Comparison of ENCODE assay signal across 1 cellular context in genomic region chr6:7062445-7063162, GRCh38.
TF ChIP-seq lines count a peak whose summit lies in the region.

No MANE protein-coding gene starts in this region.

TF ChIP-seq in IMR-90, 13 proteins besides CTCF, POLR2A, EP300 and RAD21:
- no peak for TF ChIP-seq USF2 (IDR thresholded peaks at IDR 0.05; ENCODE audit: low read depth, low read length)
- TF ChIP-seq SMC3 (IDR thresholded peaks at IDR 0.05; ENCODE audit: low read depth, low read length): no peak
- no peak for TF ChIP-seq CEBPB (IDR thresholded peaks at IDR 0.05; ENCODE audit: low read depth, low read length)
- TF ChIP-seq MAFK (IDR thresholded peaks at IDR 0.05; ENCODE audit: low read depth, low read length): no peak
- no peak for TF ChIP-seq RFX5 (IDR thresholded peaks at IDR 0.05; ENCODE audit: low read depth, low read length)
- TF ChIP-seq ELK1 (IDR thresholded peaks at IDR 0.05; ENCODE audit: borderline replicate concordance, low read depth, low read length): no peak
- no peak for TF ChIP-seq RCOR1 (IDR thresholded peaks at IDR 0.05; ENCODE audit: insufficient replicate concordance, low read length)
- TF ChIP-seq NFE2L2 (IDR thresholded peaks at IDR 0.05; ENCODE audit: low read depth, low read length): no peak
- no peak for TF ChIP-seq BHLHE40 (IDR thresholded peaks at IDR 0.05; ENCODE audit: low read depth, low read length)
- TF ChIP-seq MXI1 (IDR thresholded peaks at IDR 0.05; ENCODE audit: borderline replicate concordance, low read depth, low read length): no peak
- no peak for TF ChIP-seq CHD1 (IDR thresholded peaks at IDR 0.05; ENCODE audit: low read depth, low read length)
- TF ChIP-seq FOS (IDR thresholded peaks at IDR 0.05; ENCODE audit: low read depth, low read length): no peak
- TF ChIP-seq MAZ (IDR thresholded peaks at IDR 0.05; ENCODE audit: borderline replicate concordance, low read depth, low read length): no peak
